1 cellular context compared by ENCODE assay signal in the genomic region with DNA sequence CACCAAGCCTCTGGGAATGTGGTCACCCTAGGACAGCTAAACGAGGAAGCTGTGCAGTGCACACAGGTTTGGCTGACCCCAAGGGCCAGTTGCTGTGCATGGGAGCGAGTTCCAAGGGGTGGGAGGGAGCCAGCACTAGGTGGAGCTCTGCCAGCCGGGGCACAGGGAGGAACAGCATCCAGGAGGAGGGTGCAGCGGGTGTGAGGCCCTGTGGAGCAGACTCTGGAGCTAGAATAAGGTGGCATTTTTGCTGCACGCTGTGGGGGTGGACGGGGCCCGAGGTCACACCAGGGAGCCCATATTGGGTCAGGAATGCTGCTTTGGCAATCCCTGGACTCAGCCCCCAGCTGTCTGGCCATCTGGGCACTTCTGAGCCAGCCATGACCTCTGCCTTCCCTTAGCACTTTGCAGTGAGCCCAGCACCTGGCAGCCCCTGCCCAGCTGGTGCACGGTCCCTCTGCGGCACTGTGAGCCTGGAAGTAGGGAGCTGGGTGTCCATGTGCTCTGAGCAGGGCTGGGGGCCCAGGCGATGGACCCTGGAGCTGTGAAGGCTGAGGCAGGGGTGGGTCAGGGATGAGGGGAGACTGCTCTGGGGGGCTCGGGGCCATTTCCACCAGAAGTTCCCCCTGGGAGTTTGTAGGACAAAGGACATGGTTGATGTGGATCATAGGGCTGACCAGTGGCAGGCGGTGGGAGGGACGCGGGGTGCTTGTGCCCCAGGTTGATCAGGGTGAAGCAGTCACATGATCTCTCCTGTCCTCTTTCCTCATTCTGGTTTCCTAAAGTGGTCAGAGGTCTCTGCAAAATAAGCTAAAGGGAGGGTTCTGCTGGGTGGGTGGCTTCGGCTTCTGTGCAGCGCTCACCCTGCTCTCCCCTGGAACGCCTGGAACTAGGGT.
TF ChIP-seq lines count a peak whose summit lies in the region.

No MANE protein-coding gene starts in this region.

TF ChIP-seq in GM12878, 131 proteins besides CTCF, POLR2A, EP300 and RAD21 (continued from another document):
- TF ChIP-seq, protein P1, sequence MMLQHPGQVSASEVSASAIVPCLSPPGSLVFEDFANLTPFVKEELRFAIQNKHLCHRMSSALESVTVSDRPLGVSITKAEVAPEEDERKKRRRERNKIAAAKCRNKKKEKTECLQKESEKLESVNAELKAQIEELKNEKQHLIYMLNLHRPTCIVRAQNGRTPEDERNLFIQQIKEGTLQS (IDR thresholded peaks at IDR 0.05; ENCODE audit: borderline replicate concordance, extremely low read depth, low read depth, low read length): no peak
- TF ChIP-seq MEF2B (IDR thresholded peaks at IDR 0.05; ENCODE audit: partially characterized antibody, poor library complexity, severe bottlenecking) (no peak), NR2F1 (conservative IDR thresholded peaks at IDR 0.05) (no peak), NBN (IDR thresholded peaks at IDR 0.05) (no peak), TCF7 (IDR thresholded peaks at IDR 0.05; ENCODE audit: borderline replicate concordance) (no peak), CBX5 (IDR thresholded peaks at IDR 0.05; ENCODE audit: low read depth) (no peak), JUND (IDR thresholded peaks at IDR 0.05; ENCODE audit: low read depth, low read length) (no peak), CBFB (IDR thresholded peaks at IDR 0.05; ENCODE audit: low read depth) (no peak)
- TF ChIP-seq, protein P2, sequence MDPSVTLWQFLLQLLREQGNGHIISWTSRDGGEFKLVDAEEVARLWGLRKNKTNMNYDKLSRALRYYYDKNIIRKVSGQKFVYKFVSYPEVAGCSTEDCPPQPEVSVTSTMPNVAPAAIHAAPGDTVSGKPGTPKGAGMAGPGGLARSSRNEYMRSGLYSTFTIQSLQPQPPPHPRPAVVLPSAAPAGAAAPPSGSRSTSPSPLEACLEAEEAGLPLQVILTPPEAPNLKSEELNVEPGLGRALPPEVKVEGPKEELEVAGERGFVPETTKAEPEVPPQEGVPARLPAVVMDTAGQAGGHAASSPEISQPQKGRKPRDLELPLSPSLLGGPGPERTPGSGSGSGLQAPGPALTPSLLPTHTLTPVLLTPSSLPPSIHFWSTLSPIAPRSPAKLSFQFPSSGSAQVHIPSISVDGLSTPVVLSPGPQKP (IDR thresholded peaks at IDR 0.05; ENCODE audit: low read depth, low read length): no peak
- TF ChIP-seq, protein P3, sequence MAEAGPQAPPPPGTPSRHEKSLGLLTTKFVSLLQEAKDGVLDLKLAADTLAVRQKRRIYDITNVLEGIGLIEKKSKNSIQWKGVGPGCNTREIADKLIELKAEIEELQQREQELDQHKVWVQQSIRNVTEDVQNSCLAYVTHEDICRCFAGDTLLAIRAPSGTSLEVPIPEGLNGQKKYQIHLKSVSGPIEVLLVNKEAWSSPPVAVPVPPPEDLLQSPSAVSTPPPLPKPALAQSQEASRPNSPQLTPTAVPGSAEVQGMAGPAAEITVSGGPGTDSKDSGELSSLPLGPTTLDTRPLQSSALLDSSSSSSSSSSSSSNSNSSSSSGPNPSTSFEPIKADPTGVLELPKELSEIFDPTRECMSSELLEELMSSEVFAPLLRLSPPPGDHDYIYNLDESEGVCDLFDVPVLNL (IDR thresholded peaks at IDR 0.05; ENCODE audit: low read depth, low read length): no peak
- TF ChIP-seq, protein P4, sequence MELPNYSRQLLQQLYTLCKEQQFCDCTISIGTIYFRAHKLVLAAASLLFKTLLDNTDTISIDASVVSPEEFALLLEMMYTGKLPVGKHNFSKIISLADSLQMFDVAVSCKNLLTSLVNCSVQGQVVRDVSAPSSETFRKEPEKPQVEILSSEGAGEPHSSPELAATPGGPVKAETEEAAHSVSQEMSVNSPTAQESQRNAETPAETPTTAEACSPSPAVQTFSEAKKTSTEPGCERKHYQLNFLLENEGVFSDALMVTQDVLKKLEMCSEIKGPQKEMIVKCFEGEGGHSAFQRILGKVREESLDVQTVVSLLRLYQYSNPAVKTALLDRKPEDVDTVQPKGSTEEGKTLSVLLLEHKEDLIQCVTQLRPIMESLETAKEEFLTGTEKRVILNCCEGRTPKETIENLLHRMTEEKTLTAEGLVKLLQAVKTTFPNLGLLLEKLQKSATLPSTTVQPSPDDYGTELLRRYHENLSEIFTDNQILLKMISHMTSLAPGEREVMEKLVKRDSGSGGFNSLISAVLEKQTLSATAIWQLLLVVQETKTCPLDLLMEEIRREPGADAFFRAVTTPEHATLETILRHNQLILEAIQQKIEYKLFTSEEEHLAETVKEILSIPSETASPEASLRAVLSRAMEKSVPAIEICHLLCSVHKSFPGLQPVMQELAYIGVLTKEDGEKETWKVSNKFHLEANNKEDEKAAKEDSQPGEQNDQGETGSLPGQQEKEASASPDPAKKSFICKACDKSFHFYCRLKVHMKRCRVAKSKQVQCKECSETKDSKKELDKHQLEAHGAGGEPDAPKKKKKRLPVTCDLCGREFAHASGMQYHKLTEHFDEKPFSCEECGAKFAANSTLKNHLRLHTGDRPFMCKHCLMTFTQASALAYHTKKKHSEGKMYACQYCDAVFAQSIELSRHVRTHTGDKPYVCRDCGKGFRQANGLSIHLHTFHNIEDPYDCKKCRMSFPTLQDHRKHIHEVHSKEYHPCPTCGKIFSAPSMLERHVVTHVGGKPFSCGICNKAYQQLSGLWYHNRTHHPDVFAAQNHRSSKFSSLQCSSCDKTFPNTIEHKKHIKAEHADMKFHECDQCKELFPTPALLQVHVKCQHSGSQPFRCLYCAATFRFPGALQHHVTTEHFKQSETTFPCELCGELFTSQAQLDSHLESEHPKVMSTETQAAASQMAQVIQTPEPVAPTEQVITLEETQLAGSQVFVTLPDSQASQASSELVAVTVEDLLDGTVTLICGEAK (IDR thresholded peaks at IDR 0.05; ENCODE audit: borderline replicate concordance): no peak
TF ChIP-seq in GM12878: peak in this region for 0.
